ENCODE assay signal across 8 cellular contexts in genomic region chr6:150891886-150892485, GRCh38. TPM values are rescaled to one million over a fixed set of nuclear protein-coding genes. Genes with fewer than 3 reads are reported as not detected.
DNase-seq lines count a peak whose midpoint lies in the region; ATAC-seq lines count a peak whose summit lies in the region.

No MANE protein-coding gene starts in this region.

- ATAC-seq in HG03025 (IDR thresholded peaks at IDR 0.05; ENCODE audit: low FRiP score, unreplicated experiment) = peak; percentile 46
- no peak for ATAC-seq in HG02973 (IDR thresholded peaks at IDR 0.05; ENCODE audit: unreplicated experiment)

- peak; percentile 33 for DNase-seq in GDM1 (lab: John Stamatoyannopoulos, UW)
- peak; percentile 18 to 58 for DNase-seq in NCI-H446 (lab: John Stamatoyannopoulos, UW)
- peak; percentile 54 for DNase-seq in activated CD4-positive, alpha-beta T cell treated with anti-CD3 and anti-CD28 coated beads, Interleukin-2, amount 50 U/mL, for 1 hour
- DNase-seq in ecto neural progenitor cell (ENCODE audit: low spot score) = peak; percentile 62
- peak; percentile 83 to 92 for DNase-seq in lung microvascular endothelial cell (ENCODE audit: low read depth in 2 of 2)
- peak; percentile 17 to 20 for DNase-seq in stimulated activated CD8-positive, alpha-beta memory T cell treated with anti-CD3 and anti-CD28 coated beads, Interleukin-15, amount 100 ng/mL, for 48 hours (ENCODE audit: low read depth in 2 of 2)

RNA-seq across cellular contexts. Expression of gene MTHFD1L, which starts 26.5 kb away (rescaled TPM):
- 30.3 and 45.6 TPM in 2 replicates for total RNA-seq in lung microvascular endothelial cell

Comparison
In these comparisons a context has a peak if more than half of its experiments do, and no peak if none do; other contexts are left out.
1. DNase-seq: peak in every context shown above with its lines; median percentile 88 in lung microvascular endothelial cell; 62 in ecto neural progenitor cell; 54 in activated CD4-positive, alpha-beta T cell treated with anti-CD3 and anti-CD28 coated beads, Interleukin-2, amount 50 U/mL, for 1 hour; 38 in NCI-H446; 33 in GDM1; 18 in stimulated activated CD8-positive, alpha-beta memory T cell treated with anti-CD3 and anti-CD28 coated beads, Interleukin-15, amount 100 ng/mL, for 48 hours.